ENCODE assay signal across 21 cellular contexts in genomic region chr10:129516846-129517679, GRCh38.
"Had no signal": no experiment of that assay in that cellular context is flagged by ENCODE, and none has a peak within 500 bp of the region (broad histone marks: within the 10 kb centered on the region; RNA-seq: fewer than 3 reads in every experiment).

No MANE protein-coding gene starts in this region.

- H3K36me3 ChIP-seq: adrenal gland, Peyer's patch had no signal

- ATAC-seq: activated CD8-positive, alpha-beta T cell treated with anti-CD3 and anti-CD28 coated beads, Interleukin-2, amount 10 ng/mL, durations not matched to agents 7 days and 5 days; WTC11 had no signal

- H3K27me3 Mint-ChIP-seq: activated naive CD8-positive, alpha-beta T cell treated with anti-CD3 and anti-CD28 coated beads, Interleukin-2, amount 10 ng/mL, durations not matched to agents 7 days and 5 days had no signal

- H3K9me3 ChIP-seq: adrenal gland, Peyer's patch had no signal

- H3K4me3 ChIP-seq: adrenal gland, Peyer's patch had no signal

- H3K27ac Mint-ChIP-seq: activated CD8-positive, alpha-beta T cell treated with anti-CD3 and anti-CD28 coated beads, Interleukin-2, amount 10 ng/mL, durations not matched to agents 7 days and 5 days; activated naive CD8-positive, alpha-beta T cell treated with anti-CD3 and anti-CD28 coated beads, Interleukin-2, amount 10 ng/mL, durations not matched to agents 7 days and 5 days; T-helper 1 cell treated with Interleukin-12 subunit alpha and Interleukin-12 subunit beta and Interleukin-4 antibody, amounts not matched to agents 30 μg/mL and 1 μg/mL, for 36 hours; WTC11 had no signal

- H3K4me3 Mint-ChIP-seq: activated CD8-positive, alpha-beta T cell treated with anti-CD3 and anti-CD28 coated beads, Interleukin-2, amount 10 ng/mL, durations not matched to agents 7 days and 5 days; activated naive CD8-positive, alpha-beta T cell treated with anti-CD3 and anti-CD28 coated beads, Interleukin-2, amount 10 ng/mL, durations not matched to agents 7 days and 5 days; T-helper 1 cell treated with Interleukin-12 subunit alpha and Interleukin-12 subunit beta and Interleukin-4 antibody, amounts not matched to agents 30 μg/mL and 1 μg/mL, for 36 hours; WTC11 had no signal

- H3K27ac ChIP-seq: adrenal gland, Peyer's patch had no signal

- H3K9me3 Mint-ChIP-seq: activated naive CD8-positive, alpha-beta T cell treated with anti-CD3 and anti-CD28 coated beads, Interleukin-2, amount 10 ng/mL, durations not matched to agents 7 days and 5 days; T-helper 1 cell treated with Interleukin-12 subunit alpha and Interleukin-12 subunit beta and Interleukin-4 antibody, amounts not matched to agents 30 μg/mL and 1 μg/mL, for 36 hours; WTC11 had no signal

- DNase-seq: activated CD4-positive, alpha-beta T cell treated with anti-CD3 and anti-CD28 coated beads for 48 hours; activated CD4-positive, alpha-beta T cell treated with anti-CD3 and anti-CD28 coated beads, Interleukin-2, amount 50 U/mL, for 4 hours; activated CD4-positive, CD25-positive, alpha-beta regulatory T cell treated with anti-CD3 and anti-CD28 coated beads, Interleukin-2, amount 50 U/mL, for 72 hours; activated CD8-positive, alpha-beta memory T cell treated with anti-CD3 and anti-CD28 coated beads, Interleukin-2, amount 50 U/mL, for 48 hours; activated CD8-positive, alpha-beta T cell treated with anti-CD3 and anti-CD28 coated beads, Interleukin-2, amount 10 ng/mL, durations not matched to agents 7 days and 5 days; activated naive CD4-positive, alpha-beta T cell treated with anti-CD3 and anti-CD28 coated beads, Interleukin-2, amount 50 U/mL, for 16 hours; activated naive CD8-positive, alpha-beta T cell treated with anti-CD3 and anti-CD28 coated beads, Interleukin-2, amount 10 ng/mL, durations not matched to agents 7 days and 5 days; activated T-cell treated with anti-CD3 and anti-CD28 coated beads, Interleukin-2, amount 50 U/mL, for 1 hour; adrenal gland; anterior cingulate cortex; MM.1S; NCI-H1930; NCI-H2171; NCI-H226; NCI-H526; NCI-H774; OCI-M1; Peyer's patch; SHP77 treated with DMSO at 0.1 percent for 48 hours had no signal

- H3K4me1 ChIP-seq: adrenal gland, Peyer's patch had no signal

- H3K27me3 ChIP-seq: adrenal gland, Peyer's patch had no signal
